ENCODE assay signal across 1 cellular context in the genomic region with DNA sequence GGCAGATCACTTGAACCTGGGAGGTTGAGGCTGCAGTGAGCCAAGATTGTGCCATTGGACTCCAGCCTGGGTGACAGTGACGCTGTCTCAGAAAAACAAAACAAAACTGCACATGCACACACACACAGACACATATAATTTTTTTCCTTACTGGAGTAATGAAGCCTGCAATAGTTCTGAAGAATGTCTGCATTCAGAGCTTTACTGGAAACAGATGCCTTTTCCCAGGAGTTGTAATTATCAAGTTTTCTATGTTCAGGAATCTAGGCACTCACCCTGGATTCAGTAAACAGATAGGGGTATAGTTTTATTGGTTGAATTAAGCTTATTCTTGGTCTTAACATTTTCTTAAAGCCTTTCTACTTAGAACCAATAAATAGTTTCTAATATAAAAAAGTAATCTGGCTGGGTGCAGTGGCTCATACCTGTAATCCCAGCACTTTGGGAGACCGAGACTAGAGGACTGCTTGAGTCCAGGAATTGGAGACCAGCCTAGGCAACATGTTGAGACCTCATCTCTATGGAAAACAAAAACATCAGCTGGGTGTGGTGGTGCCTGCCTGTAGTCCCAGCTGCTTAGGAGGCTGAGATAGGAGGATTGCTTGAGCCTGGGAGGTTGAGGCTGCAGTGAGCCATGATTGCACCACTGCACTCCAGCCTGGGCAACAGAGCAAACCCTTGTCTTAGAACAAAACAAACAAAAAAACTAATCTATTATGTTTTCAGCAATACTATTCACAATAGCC.
A peak's percentile ranks its signal among the peaks of the same experiment; 100 is the strongest.
TF ChIP-seq lines count a peak whose summit lies in the region.

No MANE protein-coding gene starts in this region.

TF ChIP-seq in K562, 482 proteins besides CTCF, POLR2A, EP300 and RAD21:
- TF ChIP-seq, protein P1, sequence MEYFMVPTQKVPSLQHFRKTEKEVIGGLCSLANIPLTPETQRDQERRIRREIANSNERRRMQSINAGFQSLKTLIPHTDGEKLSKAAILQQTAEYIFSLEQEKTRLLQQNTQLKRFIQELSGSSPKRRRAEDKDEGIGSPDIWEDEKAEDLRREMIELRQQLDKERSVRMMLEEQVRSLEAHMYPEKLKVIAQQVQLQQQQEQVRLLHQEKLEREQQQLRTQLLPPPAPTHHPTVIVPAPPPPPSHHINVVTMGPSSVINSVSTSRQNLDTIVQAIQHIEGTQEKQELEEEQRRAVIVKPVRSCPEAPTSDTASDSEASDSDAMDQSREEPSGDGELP (CRISPR knock-in tag; IDR thresholded peaks at IDR 0.05; ENCODE audit: borderline replicate concordance) = peak; percentile 37; the same call in 1 of the 2 replicates
- 0 out of 2 replicates have a peak, but pooled peaks have one; percentile 26 for TF ChIP-seq FOXJ2 (tag; IDR thresholded peaks at IDR 0.05)
- TF ChIP-seq GABPA (tag; conservative IDR thresholded peaks at IDR 0.05; ENCODE audit: low read depth) = no peak
